ENCODE assay signal across 9 cellular contexts in genomic region chr13:109156181-109156935, GRCh38.
DNase-seq lines count a peak whose midpoint lies in the region; ATAC-seq, FAIRE-seq and TF ChIP-seq lines count a peak whose summit lies in the region.
"Had no signal": no experiment of that assay in that cellular context is flagged by ENCODE, and none has a peak within 500 bp of the region (broad histone marks: within the 10 kb centered on the region; RNA-seq: fewer than 3 reads in every experiment).

No MANE protein-coding gene starts in this region.

- H2AFZ ChIP-seq in osteoblast (ENCODE audit: low read length): peak overlapping the region; percentile 66

- TF ChIP-seq CTCF in AG10803 (conservative IDR thresholded peaks at IDR 0.05; ENCODE audit: low read length) (no peak), osteoblast (IDR thresholded peaks at IDR 0.05; ENCODE audit: extremely low read depth, low read depth, low read length) (no peak)

- H3K27ac ChIP-seq in osteoblast (ENCODE audit: low read depth, low read length): peak overlapping the region; percentile 97

- ATAC-seq in HG02973 (IDR thresholded peaks at IDR 0.05; ENCODE audit: unreplicated experiment) (no peak), HG02852 (IDR thresholded peaks at IDR 0.05; ENCODE audit: unreplicated experiment) (no peak)
- ATAC-seq: activated T-cell treated with anti-CD3 and anti-CD28 coated beads, Interleukin-2, amount 50 U/mL, for 4 hours had no signal

- H3K4me3 ChIP-seq in AG10803 (ENCODE audit: low read length) (peak overlapping the region; percentile 27), osteoblast (ENCODE audit: insufficient read depth, low read length) (peak overlapping the region; percentile 42)

- H3K4me2 ChIP-seq in osteoblast (ENCODE audit: insufficient read depth, low read length): peak overlapping the region; percentile 75

- peak; percentile 81 for FAIRE-seq in RCC 7860 (lab: Jason Lieb, UNC)

- no peaks in the 10 kb centered on the region for H4K20me1 ChIP-seq in osteoblast (ENCODE audit: insufficient read depth, low read length)

- H3K36me3 ChIP-seq in osteoblast (ENCODE audit: insufficient read depth, low read length): no peaks in the 10 kb centered on the region

- no peaks in the 10 kb centered on the region for H3K79me2 ChIP-seq in osteoblast (ENCODE audit: insufficient read depth, low read length)

- peaks cover 28% of the 10 kb centered on the region for H3K4me1 ChIP-seq in osteoblast (ENCODE audit: insufficient read depth, low read length)

- H3K27me3 ChIP-seq in osteoblast (ENCODE audit: insufficient read depth, low read length): no peaks in the 10 kb centered on the region

- H3K9me3 ChIP-seq in osteoblast (ENCODE audit: low read depth, low read length): no peaks in the 10 kb centered on the region

- peak; percentile 91 for DNase-seq in AG10803 (ENCODE audit: low read depth)
- DNase-seq in RCC 7860 (ENCODE audit: low spot score): peak; percentile 80
- peak; percentile 95 for DNase-seq in fibroblast of gingiva (ENCODE audit: low read depth)
- peak; percentile 84 for DNase-seq in osteoblast (ENCODE audit: insufficient read length, low spot score, missing footprints)
- DNase-seq in T1000 (lab: John Stamatoyannopoulos, UW): no peak
- DNase-seq in NCI-H526 treated with DMSO at 0.1 percent for 48 hours (lab: John Stamatoyannopoulos, UW): no peak
- DNase-seq: activated T-cell treated with anti-CD3 and anti-CD28 coated beads, Interleukin-2, amount 50 U/mL, for 4 hours had no signal

Comparison
In these comparisons a context has a peak if more than half of its experiments do, and no peak if none do; other contexts are left out.
1. DNase-seq: peak in AG10803 (single experiment), RCC 7860 (single experiment), fibroblast of gingiva (single experiment) and osteoblast (single experiment); none in T1000 (single experiment) and NCI-H526 treated with DMSO at 0.1 percent for 48 hours (single experiment).